1 cellular context compared by ENCODE assay signal in the genomic region with DNA sequence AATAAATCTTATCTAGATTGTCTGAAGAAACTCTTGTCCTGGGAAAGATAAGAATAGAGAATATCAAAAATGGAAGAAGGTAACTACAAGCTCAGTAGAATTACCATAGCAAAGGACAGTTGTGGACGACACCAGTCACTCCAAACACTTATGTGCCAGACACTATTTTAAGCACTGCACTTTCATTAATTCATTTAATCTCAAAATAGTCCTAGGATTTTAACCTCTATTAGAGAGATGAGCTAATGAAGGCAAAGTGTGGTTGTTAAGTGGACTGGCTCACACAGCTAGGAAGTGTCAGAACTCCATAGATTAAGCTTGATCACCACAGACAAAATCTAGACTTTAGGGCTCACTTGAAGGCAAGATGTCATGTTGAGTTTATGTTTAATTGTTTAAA.
TF ChIP-seq lines count a peak whose summit lies in the region.

No MANE protein-coding gene starts in this region.

TF ChIP-seq in GM23338, 12 proteins besides CTCF, POLR2A, EP300 and RAD21 (continued from another document):
- TF ChIP-seq, protein P1, sequence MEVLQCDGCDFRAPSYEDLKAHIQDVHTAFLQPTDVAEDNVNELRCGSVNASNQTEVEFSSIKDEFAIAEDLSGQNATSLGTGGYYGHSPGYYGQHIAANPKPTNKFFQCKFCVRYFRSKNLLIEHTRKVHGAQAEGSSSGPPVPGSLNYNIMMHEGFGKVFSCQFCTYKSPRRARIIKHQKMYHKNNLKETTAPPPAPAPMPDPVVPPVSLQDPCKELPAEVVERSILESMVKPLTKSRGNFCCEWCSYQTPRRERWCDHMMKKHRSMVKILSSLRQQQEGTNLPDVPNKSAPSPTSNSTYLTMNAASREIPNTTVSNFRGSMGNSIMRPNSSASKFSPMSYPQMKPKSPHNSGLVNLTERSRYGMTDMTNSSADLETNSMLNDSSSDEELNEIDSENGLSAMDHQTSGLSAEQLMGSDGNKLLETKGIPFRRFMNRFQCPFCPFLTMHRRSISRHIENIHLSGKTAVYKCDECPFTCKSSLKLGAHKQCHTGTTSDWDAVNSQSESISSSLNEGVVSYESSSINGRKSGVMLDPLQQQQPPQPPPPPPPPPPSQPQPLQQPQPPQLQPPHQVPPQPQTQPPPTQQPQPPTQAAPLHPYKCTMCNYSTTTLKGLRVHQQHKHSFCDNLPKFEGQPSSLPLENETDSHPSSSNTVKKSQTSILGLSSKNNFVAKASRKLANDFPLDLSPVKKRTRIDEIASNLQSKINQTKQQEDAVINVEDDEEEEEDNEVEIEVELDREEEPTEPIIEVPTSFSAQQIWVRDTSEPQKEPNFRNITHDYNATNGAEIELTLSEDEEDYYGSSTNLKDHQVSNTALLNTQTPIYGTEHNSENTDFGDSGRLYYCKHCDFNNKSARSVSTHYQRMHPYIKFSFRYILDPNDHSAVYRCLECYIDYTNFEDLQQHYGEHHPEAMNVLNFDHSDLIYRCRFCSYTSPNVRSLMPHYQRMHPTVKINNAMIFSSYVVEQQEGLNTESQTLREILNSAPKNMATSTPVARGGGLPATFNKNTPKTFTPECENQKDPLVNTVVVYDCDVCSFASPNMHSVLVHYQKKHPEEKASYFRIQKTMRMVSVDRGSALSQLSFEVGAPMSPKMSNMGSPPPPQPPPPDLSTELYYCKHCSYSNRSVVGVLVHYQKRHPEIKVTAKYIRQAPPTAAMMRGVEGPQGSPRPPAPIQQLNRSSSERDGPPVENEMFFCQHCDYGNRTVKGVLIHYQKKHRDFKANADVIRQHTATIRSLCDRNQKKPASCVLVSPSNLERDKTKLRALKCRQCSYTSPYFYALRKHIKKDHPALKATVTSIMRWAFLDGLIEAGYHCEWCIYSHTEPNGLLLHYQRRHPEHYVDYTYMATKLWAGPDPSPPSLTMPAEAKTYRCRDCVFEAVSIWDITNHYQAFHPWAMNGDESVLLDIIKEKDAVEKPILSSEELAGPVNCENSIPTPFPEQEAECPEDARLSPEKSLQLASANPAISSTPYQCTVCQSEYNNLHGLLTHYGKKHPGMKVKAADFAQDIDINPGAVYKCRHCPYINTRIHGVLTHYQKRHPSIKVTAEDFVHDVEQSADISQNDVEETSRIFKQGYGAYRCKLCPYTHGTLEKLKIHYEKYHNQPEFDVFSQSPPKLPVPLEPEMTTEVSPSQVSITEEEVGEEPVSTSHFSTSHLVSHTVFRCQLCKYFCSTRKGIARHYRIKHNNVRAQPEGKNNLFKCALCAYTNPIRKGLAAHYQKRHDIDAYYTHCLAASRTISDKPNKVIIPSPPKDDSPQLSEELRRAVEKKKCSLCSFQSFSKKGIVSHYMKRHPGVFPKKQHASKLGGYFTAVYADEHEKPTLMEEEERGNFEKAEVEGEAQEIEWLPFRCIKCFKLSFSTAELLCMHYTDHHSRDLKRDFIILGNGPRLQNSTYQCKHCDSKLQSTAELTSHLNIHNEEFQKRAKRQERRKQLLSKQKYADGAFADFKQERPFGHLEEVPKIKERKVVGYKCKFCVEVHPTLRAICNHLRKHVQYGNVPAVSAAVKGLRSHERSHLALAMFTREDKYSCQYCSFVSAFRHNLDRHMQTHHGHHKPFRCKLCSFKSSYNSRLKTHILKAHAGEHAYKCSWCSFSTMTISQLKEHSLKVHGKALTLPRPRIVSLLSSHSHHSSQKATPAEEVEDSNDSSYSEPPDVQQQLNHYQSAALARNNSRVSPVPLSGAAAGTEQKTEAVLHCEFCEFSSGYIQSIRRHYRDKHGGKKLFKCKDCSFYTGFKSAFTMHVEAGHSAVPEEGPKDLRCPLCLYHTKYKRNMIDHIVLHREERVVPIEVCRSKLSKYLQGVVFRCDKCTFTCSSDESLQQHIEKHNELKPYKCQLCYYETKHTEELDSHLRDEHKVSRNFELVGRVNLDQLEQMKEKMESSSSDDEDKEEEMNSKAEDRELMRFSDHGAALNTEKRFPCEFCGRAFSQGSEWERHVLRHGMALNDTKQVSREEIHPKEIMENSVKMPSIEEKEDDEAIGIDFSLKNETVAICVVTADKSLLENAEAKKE (CRISPR knock-in tag; IDR thresholded peaks at IDR 0.05): no peak
- TF ChIP-seq REST (IDR thresholded peaks at IDR 0.05; ENCODE audit: unreplicated experiment): no peak
- TF ChIP-seq NANOG (IDR thresholded peaks at IDR 0.05; ENCODE audit: borderline replicate concordance): no peak
- no peak for TF ChIP-seq STAT1 (IDR thresholded peaks at IDR 0.05; ENCODE audit: unreplicated experiment)
- TF ChIP-seq JUNB (IDR thresholded peaks at IDR 0.05; ENCODE audit: unreplicated experiment): no peak
- TF ChIP-seq CREB1 (CRISPR knock-in tag; IDR thresholded peaks at IDR 0.05; ENCODE audit: low read depth): no peak
- no peak for TF ChIP-seq ZNF114 (CRISPR knock-in tag; IDR thresholded peaks at IDR 0.05)
- TF ChIP-seq POLR2AphosphoS5 (IDR thresholded peaks at IDR 0.05; ENCODE audit: low read depth): no peak
